1 cellular context compared by ENCODE assay signal in the genomic region with DNA sequence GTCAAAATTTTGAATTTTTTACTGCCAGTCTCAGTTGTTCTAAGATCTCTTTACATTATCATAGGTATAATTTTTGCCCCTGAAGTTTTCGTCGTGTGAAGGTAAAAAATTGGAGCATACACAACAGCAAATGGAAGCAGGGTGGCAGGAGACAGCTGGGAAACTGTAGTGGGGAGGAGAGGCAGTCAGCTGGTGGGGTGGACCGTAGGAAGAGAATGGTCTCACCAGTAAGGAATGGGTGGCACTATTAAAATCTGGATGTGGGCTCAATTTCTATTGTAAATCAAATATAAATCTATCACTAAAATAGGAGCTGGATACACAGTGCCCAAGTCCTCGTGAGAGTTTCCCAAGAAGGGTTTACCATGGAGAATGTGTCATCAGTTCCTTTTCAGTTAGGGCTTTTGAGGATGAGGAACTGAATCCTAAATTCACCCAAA.
TF ChIP-seq lines count a peak whose summit lies in the region.

No MANE protein-coding gene starts in this region.

TF ChIP-seq in H1, 55 proteins besides CTCF, POLR2A, EP300 and RAD21:
- TF ChIP-seq PHF8 (conservative IDR thresholded peaks at IDR 0.05; ENCODE audit: low read depth, low read length): no peak
- TF ChIP-seq SIN3A (conservative IDR thresholded peaks at IDR 0.05 in 1 of 2, IDR thresholded peaks at IDR 0.05 in 1 of 2; ENCODE audit: low read depth in 1 of 2, low read length in 2 of 2): no peak
- no peak for TF ChIP-seq ZNF274 (IDR thresholded peaks at IDR 0.05; ENCODE audit: borderline replicate concordance, extremely low read depth, low read length)
- no peak for TF ChIP-seq SRF (IDR thresholded peaks at IDR 0.05; ENCODE audit: low read depth, low read length)
- no peak for TF ChIP-seq ASH2L (IDR thresholded peaks at IDR 0.05; ENCODE audit: low read length)
